ENCODE assay signal across 19 cellular contexts in the genomic region with DNA sequence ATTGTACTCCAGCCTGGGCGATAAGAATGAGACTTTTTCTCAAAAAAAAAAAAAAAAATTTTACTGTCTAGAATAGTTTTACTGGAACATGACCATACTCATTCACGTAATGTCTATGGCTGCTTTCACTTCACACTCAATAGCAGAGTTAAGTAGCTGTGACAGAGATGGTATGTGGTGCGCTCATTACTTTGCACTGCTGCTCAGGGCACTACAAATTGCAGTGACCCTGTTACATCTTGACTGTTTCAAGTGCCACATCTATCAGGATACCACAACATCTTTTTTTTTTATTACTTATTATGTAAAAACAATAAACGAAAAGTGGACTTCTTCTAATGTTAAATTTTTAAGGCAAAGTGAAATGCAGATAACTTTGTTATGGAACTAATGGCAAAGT.
DNase-seq lines count a peak whose midpoint lies in the region; ATAC-seq and TF ChIP-seq lines count a peak whose summit lies in the region.
"Had no signal": no experiment of that assay in that cellular context is flagged by ENCODE, and none has a peak within 500 bp of the region (broad histone marks: within the 10 kb centered on the region; RNA-seq: fewer than 3 reads in every experiment).

No MANE protein-coding gene starts in this region.

- TF ChIP-seq CTCF in thyroid gland (IDR thresholded peaks at IDR 0.05), result no peak

- DNase-seq in NCI-H510A treated with DMSO at 0.1 percent for 48 hours (lab: John Stamatoyannopoulos, UW), result peak; percentile 11
- DNase-seq in NCI-H510A (lab: John Stamatoyannopoulos, UW), result no peak
- DNase-seq in DMS79 (lab: John Stamatoyannopoulos, UW), result peak; percentile 98
- peak; percentile 47 to 65 for DNase-seq in NCI-H187 (lab: John Stamatoyannopoulos, UW)
- peak; percentile 59 to 66 for DNase-seq in thyroid gland
- DNase-seq in immature natural killer cell, result no peak
- no peak for DNase-seq in NCI-H2171 (lab: John Stamatoyannopoulos, UW)
- DNase-seq: AML-193; Caco-2; Calu3; CD4-positive, alpha-beta T cell; CD8-positive, alpha-beta T cell; GF-D8 had no signal

- intact Hi-C loops in thyroid gland (cut with DNase I), result no loop called here

- no peak overlapping the region for H3K4me3 ChIP-seq in thyroid gland (replicated peaks in 1 of 3)
- H3K4me3 ChIP-seq: A549; BLaER1 treated with 17β-estradiol and CSF1 and Interleukin-3, amounts not matched to agents 10 nM and 100 nM had no signal

- no peaks in the 10 kb centered on the region for H3K36me3 Mint-ChIP-seq in immature natural killer cell
- H3K36me3 Mint-ChIP-seq: CD8-positive, alpha-beta T cell had no signal

- no peaks in the 10 kb centered on the region for H3K27me3 ChIP-seq in thyroid gland
- H3K27me3 ChIP-seq: BLaER1 treated with 17β-estradiol and CSF1 and Interleukin-3, amounts not matched to agents 10 nM and 100 nM had no signal

- H3K9me3 Mint-ChIP-seq in immature natural killer cell, result peaks cover 0 to 2% (median 0%) of the 10 kb centered on the region in 6 donors
- H3K9me3 Mint-ChIP-seq: CD4-positive, alpha-beta T cell; CD8-positive, alpha-beta T cell had no signal

- H3K27ac ChIP-seq in thyroid gland, result no peak overlapping the region
- H3K27ac ChIP-seq: 22Rv1; A549; BLaER1 treated with 17β-estradiol and CSF1 and Interleukin-3, amounts not matched to agents 10 nM and 100 nM; C4-2B had no signal

- H3K9me3 ChIP-seq in thyroid gland, result no peaks in the 10 kb centered on the region
- H3K9me3 ChIP-seq: A549 had no signal

- peaks cover 13 to 14% of the 10 kb centered on the region in 2 donors for H3K4me1 ChIP-seq in thyroid gland
- H3K4me1 ChIP-seq: A549; BLaER1 treated with 17β-estradiol and CSF1 and Interleukin-3, amounts not matched to agents 10 nM and 100 nM; Caco-2 had no signal

- 37 to 49% methylated on average over 4 of the region's 4 CpGs for WGBS in thyroid gland, 2 donors

- peaks cover 0 to 5% (median 2%) of the 10 kb centered on the region in 3 donors for H3K27me3 Mint-ChIP-seq in immature natural killer cell (ENCODE audit: low read depth in 3 of 3)

- no peaks in the 10 kb centered on the region for H3K36me3 ChIP-seq in thyroid gland

- no peak overlapping the region for H3K4me3 Mint-ChIP-seq in immature natural killer cell
- H3K4me3 Mint-ChIP-seq: B cell; CD4-positive, alpha-beta T cell; CD8-positive, alpha-beta T cell had no signal

- H3K27ac Mint-ChIP-seq in immature natural killer cell, result no peak overlapping the region
- H3K27ac Mint-ChIP-seq: B cell; CD4-positive, alpha-beta T cell; CD8-positive, alpha-beta T cell had no signal

- H3K4me1 Mint-ChIP-seq in immature natural killer cell, result no peaks in the 10 kb centered on the region
- H3K4me1 Mint-ChIP-seq: B cell had no signal

- TF ChIP-seq POLR2A in thyroid gland (IDR thresholded peaks at IDR 0.05), result no peak

- ATAC-seq in GM19023 (IDR thresholded peaks at IDR 0.05; ENCODE audit: unreplicated experiment), result no peak
- ATAC-seq: A549; CD8-positive, alpha-beta T cell had no signal

Comparison
In these comparisons a context has a peak if more than half of its experiments do, and no peak if none do; other contexts are left out.
1. DNase-seq: peak in NCI-H510A treated with DMSO at 0.1 percent for 48 hours (single experiment), DMS79 (single experiment), NCI-H187 (2 of 2) and thyroid gland (2 of 2); none in NCI-H510A (single experiment), immature natural killer cell (0 of 3) and NCI-H2171 (single experiment).